ENCODE assay signal across 10 cellular contexts in genomic region chr12:120062976-120063579, GRCh38.
"Had no signal": no experiment of that assay in that cellular context is flagged by ENCODE, and none has a peak within 500 bp of the region (broad histone marks: within the 10 kb centered on the region; RNA-seq: fewer than 3 reads in every experiment).

No MANE protein-coding gene starts in this region.

- H3K9me3 ChIP-seq: lower lobe of right lung, transverse colon had no signal

- H3K9me3 Mint-ChIP-seq: naive thymus-derived CD4-positive, alpha-beta T cell had no signal

- H3K4me3 Mint-ChIP-seq: naive thymus-derived CD4-positive, alpha-beta T cell had no signal

- H3K4me1 ChIP-seq: lower lobe of right lung had no signal

- H3K27me3 Mint-ChIP-seq: naive thymus-derived CD4-positive, alpha-beta T cell had no signal

- H2AFZ ChIP-seq: parathyroid adenoma had no signal

- H3K9ac ChIP-seq: parathyroid adenoma had no signal

- H3K36me3 ChIP-seq: lower lobe of right lung, transverse colon had no signal

- DNase-seq: activated CD4-positive, alpha-beta T cell treated with anti-CD3 and anti-CD28 coated beads, Interleukin-2, amount 50 U/mL, for 4 hours; activated CD4-positive, CD25-positive, alpha-beta regulatory T cell; activated naive CD4-positive, alpha-beta T cell treated with anti-CD3 and anti-CD28 coated beads, Interleukin-2, amount 50 U/mL, for 16 hours; hippocampal formation; lower lobe of right lung; naive thymus-derived CD4-positive, alpha-beta T cell; SHP77 treated with DMSO at 0.1 percent for 48 hours; small intestine; transverse colon had no signal

- H3K27me3 ChIP-seq: transverse colon had no signal

- FAIRE-seq: small intestine had no signal

- H3K4me3 ChIP-seq: lower lobe of right lung, transverse colon had no signal

- H3K27ac ChIP-seq: lower lobe of right lung, parathyroid adenoma, transverse colon had no signal

- ATAC-seq: lower lobe of right lung; naive thymus-derived CD4-positive, alpha-beta T cell had no signal
